ENCODE assay signal across 1 cellular context in genomic region chr3:111859061-111859973, GRCh38.
TF ChIP-seq lines count a peak whose summit lies in the region.

TSS of gene PHLDB2 (plus strand) at chr3:111859265. CDS start at chr3:111884078, 24,813 bp downstream.

TF ChIP-seq in A549, 52 proteins besides CTCF, POLR2A, EP300 and RAD21 (continued from another document):
- no peak for TF ChIP-seq REST (IDR thresholded peaks at IDR 0.05)
- TF ChIP-seq RARB (CRISPR knock-in tag; IDR thresholded peaks at IDR 0.05): no peak
- TF ChIP-seq PHF8 (IDR thresholded peaks at IDR 0.05; ENCODE audit: borderline replicate concordance, low read depth): no peak
- TF ChIP-seq ZFP36 (IDR thresholded peaks at IDR 0.05; ENCODE audit: borderline replicate concordance, partially characterized antibody): no peak
- TF ChIP-seq NR3C1 (IDR thresholded peaks at IDR 0.05): no peak
- 0 out of 2 replicates have a peak, but pooled peaks have one; percentile 30 for TF ChIP-seq BHLHE40 (IDR thresholded peaks at IDR 0.05; ENCODE audit: low read depth, low read length)
- TF ChIP-seq MYC (IDR thresholded peaks at IDR 0.05; ENCODE audit: borderline replicate concordance, low read length): no peak
- TF ChIP-seq POLR2AphosphoS2 (conservative IDR thresholded peaks at IDR 0.05; ENCODE audit: low read length): no peak
- no peak; the same call in 1 of the 2 replicates for TF ChIP-seq GATA3 (IDR thresholded peaks at IDR 0.05; ENCODE audit: borderline replicate concordance)
